38 cellular contexts compared by ENCODE assay signal in genomic region chr1:197967066-197967465, GRCh38. TPM values are rescaled to one million over a fixed set of nuclear protein-coding genes. Genes with fewer than 3 reads are reported as not detected.
DNase-seq lines count a peak whose midpoint lies in the region; ATAC-seq and TF ChIP-seq lines count a peak whose summit lies in the region.
"Had no signal": no experiment of that assay in that cellular context is flagged by ENCODE, and none has a peak within 500 bp of the region (broad histone marks: within the 10 kb centered on the region; RNA-seq: fewer than 3 reads in every experiment).

No MANE protein-coding gene starts in this region.

- intact Hi-C loops in psoas muscle (cut with DNase I): no loop called here

- H3K4me3 Mint-ChIP-seq in type B pancreatic cell: no peak overlapping the region
- H3K4me3 Mint-ChIP-seq: activated CD4-positive, alpha-beta T cell treated with anti-CD3 and anti-CD28 coated beads, Interleukin-2, amount 10 ng/mL, durations not matched to agents 24 days and 14 days; activated naive CD4-positive, alpha-beta T cell treated with anti-CD3 and anti-CD28 coated beads, Interleukin-2, amount 50 U/mL, for 24 hours; CD14-positive monocyte; nephron progenitor cell; stimulated activated naive B cell treated with anti-CD40 and anti-IgM and Interleukin-4, amounts not matched to agents 10 μg/mL and 1 μg/mL and 100 μg/mL, for 72 hours had no signal

- H3K4me3 ChIP-seq in psoas muscle: no peak overlapping the region
- H3K4me3 ChIP-seq: esophagus muscularis mucosa, heart left ventricle, lung, MG63, skin epidermis had no signal

- no peak for TF ChIP-seq RAD21 in Ishikawa (IDR thresholded peaks at IDR 0.05; ENCODE audit: low read depth)

- H3K4me1 ChIP-seq in psoas muscle: no peaks in the 10 kb centered on the region
- H3K4me1 ChIP-seq: esophagus muscularis mucosa, heart left ventricle had no signal

- no peaks in the 10 kb centered on the region for H3K36me3 Mint-ChIP-seq in type B pancreatic cell
- H3K36me3 Mint-ChIP-seq: activated naive CD4-positive, alpha-beta T cell treated with anti-CD3 and anti-CD28 coated beads, Interleukin-2, amount 50 U/mL, for 24 hours; CD14-positive monocyte; stimulated activated naive B cell treated with anti-CD40 and anti-IgM and Interleukin-4, amounts not matched to agents 10 μg/mL and 1 μg/mL and 100 μg/mL, for 72 hours had no signal

- no peak overlapping the region for H3K27ac ChIP-seq in psoas muscle
- H3K27ac ChIP-seq: brain microvascular endothelial cell, esophagus muscularis mucosa, heart left ventricle, skin epidermis, WERI-Rb-1 had no signal

- no peak for TF ChIP-seq CTCF in type B pancreatic cell (conservative IDR thresholded peaks at IDR 0.05)
- no peak for TF ChIP-seq CTCF in psoas muscle (IDR thresholded peaks at IDR 0.05)

- H3K9me3 ChIP-seq in psoas muscle: no peaks in the 10 kb centered on the region
- H3K9me3 ChIP-seq: esophagus muscularis mucosa, heart left ventricle, MG63 had no signal

- no peak for ATAC-seq in psoas muscle
- ATAC-seq: heart left ventricle; stimulated activated naive B cell treated with anti-CD40 and anti-IgM and Interleukin-4, amounts not matched to agents 10 μg/mL and 1 μg/mL and 100 μg/mL, for 72 hours had no signal

- peak; percentile 8 for DNase-seq in ELF-1 (ENCODE audit: low read depth, low spot score)
- peak; percentile 11 for DNase-seq in glomerular visceral epithelial cell (ENCODE audit: extremely low spot score)
- DNase-seq in type B pancreatic cell (ENCODE audit: extremely low spot score, unreplicated experiment): no peak
- DNase-seq in NCI-H69 (lab: John Stamatoyannopoulos, UW): no peak
- no peak for DNase-seq in foreskin melanocyte
- DNase-seq in stimulated activated CD4-positive, alpha-beta T cell treated with anti-CD3 and anti-CD28 coated beads, Interleukin-2, amount 100 ng/mL, for 48 hours: no peak
- no peak for DNase-seq in psoas muscle
- DNase-seq: activated CD4-positive, alpha-beta T cell treated with anti-CD3 and anti-CD28 coated beads, Interleukin-2, amount 10 ng/mL, durations not matched to agents 24 days and 14 days; activated CD8-positive, alpha-beta memory T cell treated with anti-CD3 and anti-CD28 coated beads for 24 hours; activated T-cell treated with anti-CD3 and anti-CD28 coated beads for 4 hours; amniotic stem cell; brain microvascular endothelial cell; foreskin fibroblast; HCEC 1CT; heart left ventricle; kidney; MG63; NCI-H2029 treated with DMSO at 0.1 percent for 48 hours; NCI-H526; nephron progenitor cell; retina; SIG-M5; stimulated activated naive B cell treated with anti-CD40 and anti-IgM and Interleukin-4, amounts not matched to agents 10 μg/mL and 1 μg/mL and 100 μg/mL, for 72 hours; substantia nigra; SW 1271; T-helper 9 cell; WERI-Rb-1 had no signal

- 90% methylated on average over 1 of the region's 1 CpG for WGBS in psoas muscle, 3 donors

- no peaks in the 10 kb centered on the region for H3K4me1 Mint-ChIP-seq in type B pancreatic cell (ENCODE audit: unreplicated experiment)
- H3K4me1 Mint-ChIP-seq: activated CD4-positive, alpha-beta T cell treated with anti-CD3 and anti-CD28 coated beads, Interleukin-2, amount 10 ng/mL, durations not matched to agents 24 days and 14 days; activated naive CD4-positive, alpha-beta T cell treated with anti-CD3 and anti-CD28 coated beads, Interleukin-2, amount 50 U/mL, for 24 hours; CD14-positive monocyte; stimulated activated naive B cell treated with anti-CD40 and anti-IgM and Interleukin-4, amounts not matched to agents 10 μg/mL and 1 μg/mL and 100 μg/mL, for 72 hours had no signal

- H3K36me3 ChIP-seq in psoas muscle (ENCODE audit: insufficient read depth in 1 of 2, low read depth in 1 of 2): no peaks in the 10 kb centered on the region
- H3K36me3 ChIP-seq: brain microvascular endothelial cell, esophagus muscularis mucosa, heart left ventricle, MG63, WERI-Rb-1 had no signal

- peak overlapping the region; percentile 51 for H3K27ac Mint-ChIP-seq in type B pancreatic cell
- H3K27ac Mint-ChIP-seq: activated CD4-positive, alpha-beta T cell treated with anti-CD3 and anti-CD28 coated beads, Interleukin-2, amount 10 ng/mL, durations not matched to agents 24 days and 14 days; activated naive CD4-positive, alpha-beta T cell treated with anti-CD3 and anti-CD28 coated beads, Interleukin-2, amount 50 U/mL, for 24 hours; activated T-helper 2 cell treated with anti-CD3 and anti-CD28 coated beads, Interferon-gamma antibody, Interleukin-2, Interleukin-4, amounts not matched to agents 10 μg/mL and 5 μg/mL and 100 μg/mL, durations not matched to agents 14 hours and 24 hours and 36 hours; nephron progenitor cell; stimulated activated naive B cell treated with anti-CD40 and anti-IgM and Interleukin-4, amounts not matched to agents 10 μg/mL and 1 μg/mL and 100 μg/mL, for 72 hours had no signal

- no peaks in the 10 kb centered on the region for H3K27me3 Mint-ChIP-seq in type B pancreatic cell

- TF ChIP-seq EP300 in Ishikawa (IDR thresholded peaks at IDR 0.05; ENCODE audit: borderline replicate concordance): no peak

- H3K27me3 ChIP-seq in psoas muscle (ENCODE audit: insufficient read depth in 3 of 3, low read length in 2 of 3): no peaks in the 10 kb centered on the region
- H3K27me3 ChIP-seq: brain microvascular endothelial cell, esophagus muscularis mucosa, MG63 had no signal

- H3K9me3 Mint-ChIP-seq in type B pancreatic cell: no peaks in the 10 kb centered on the region
- H3K9me3 Mint-ChIP-seq: activated CD4-positive, alpha-beta T cell treated with anti-CD3 and anti-CD28 coated beads, Interleukin-2, amount 10 ng/mL, durations not matched to agents 24 days and 14 days; activated naive CD4-positive, alpha-beta T cell treated with anti-CD3 and anti-CD28 coated beads, Interleukin-2, amount 50 U/mL, for 24 hours; activated T-helper 2 cell treated with anti-CD3 and anti-CD28 coated beads, Interferon-gamma antibody, Interleukin-2, Interleukin-4, amounts not matched to agents 10 μg/mL and 5 μg/mL and 100 μg/mL, durations not matched to agents 14 hours and 24 hours and 36 hours; CD14-positive monocyte; nephron progenitor cell; stimulated activated naive B cell treated with anti-CD40 and anti-IgM and Interleukin-4, amounts not matched to agents 10 μg/mL and 1 μg/mL and 100 μg/mL, for 72 hours had no signal

TF ChIP-seq in Ishikawa, 13 proteins besides CTCF, POLR2A, EP300 and RAD21:
- peak; percentile 90 for TF ChIP-seq TEAD4 (IDR thresholded peaks at IDR 0.05)
- TF ChIP-seq, protein P1, sequence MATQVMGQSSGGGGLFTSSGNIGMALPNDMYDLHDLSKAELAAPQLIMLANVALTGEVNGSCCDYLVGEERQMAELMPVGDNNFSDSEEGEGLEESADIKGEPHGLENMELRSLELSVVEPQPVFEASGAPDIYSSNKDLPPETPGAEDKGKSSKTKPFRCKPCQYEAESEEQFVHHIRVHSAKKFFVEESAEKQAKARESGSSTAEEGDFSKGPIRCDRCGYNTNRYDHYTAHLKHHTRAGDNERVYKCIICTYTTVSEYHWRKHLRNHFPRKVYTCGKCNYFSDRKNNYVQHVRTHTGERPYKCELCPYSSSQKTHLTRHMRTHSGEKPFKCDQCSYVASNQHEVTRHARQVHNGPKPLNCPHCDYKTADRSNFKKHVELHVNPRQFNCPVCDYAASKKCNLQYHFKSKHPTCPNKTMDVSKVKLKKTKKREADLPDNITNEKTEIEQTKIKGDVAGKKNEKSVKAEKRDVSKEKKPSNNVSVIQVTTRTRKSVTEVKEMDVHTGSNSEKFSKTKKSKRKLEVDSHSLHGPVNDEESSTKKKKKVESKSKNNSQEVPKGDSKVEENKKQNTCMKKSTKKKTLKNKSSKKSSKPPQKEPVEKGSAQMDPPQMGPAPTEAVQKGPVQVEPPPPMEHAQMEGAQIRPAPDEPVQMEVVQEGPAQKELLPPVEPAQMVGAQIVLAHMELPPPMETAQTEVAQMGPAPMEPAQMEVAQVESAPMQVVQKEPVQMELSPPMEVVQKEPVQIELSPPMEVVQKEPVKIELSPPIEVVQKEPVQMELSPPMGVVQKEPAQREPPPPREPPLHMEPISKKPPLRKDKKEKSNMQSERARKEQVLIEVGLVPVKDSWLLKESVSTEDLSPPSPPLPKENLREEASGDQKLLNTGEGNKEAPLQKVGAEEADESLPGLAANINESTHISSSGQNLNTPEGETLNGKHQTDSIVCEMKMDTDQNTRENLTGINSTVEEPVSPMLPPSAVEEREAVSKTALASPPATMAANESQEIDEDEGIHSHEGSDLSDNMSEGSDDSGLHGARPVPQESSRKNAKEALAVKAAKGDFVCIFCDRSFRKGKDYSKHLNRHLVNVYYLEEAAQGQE (IDR thresholded peaks at IDR 0.05; ENCODE audit: low read depth): no peak

RNA-seq across cellular contexts. Expression of gene LHX9, which starts 49.9 kb away (rescaled TPM):
- total RNA-seq in type B pancreatic cell (ENCODE audit: low replicate concordance) (0.31 and 1.7 TPM in 2 replicates), psoas muscle (under 1 TPM; 0.09 to 0.27 (median 0.13) TPM)
- polyA plus RNA-seq in psoas muscle: under 1 TPM in 2 of 3 donors, not detected in 1; 0.04 TPM
- total RNA-seq: dermis microvascular lymphatic vessel endothelial cell, esophagus muscularis mucosa, G401, osteocyte, ureter had no signal
- polyA plus RNA-seq: CD14-positive monocyte had no signal

Comparison
In these comparisons a context has a peak if more than half of its experiments do, and no peak if none do; other contexts are left out.
1. DNase-seq: peak in ELF-1 (single experiment) and glomerular visceral epithelial cell (single experiment); none in type B pancreatic cell (single experiment), NCI-H69 (single experiment), foreskin melanocyte (single experiment), stimulated activated CD4-positive, alpha-beta T cell treated with anti-CD3 and anti-CD28 coated beads, Interleukin-2, amount 100 ng/mL, for 48 hours (0 of 2) and psoas muscle (0 of 2).